ENCODE assay signal across 20 cellular contexts in the genomic region with DNA sequence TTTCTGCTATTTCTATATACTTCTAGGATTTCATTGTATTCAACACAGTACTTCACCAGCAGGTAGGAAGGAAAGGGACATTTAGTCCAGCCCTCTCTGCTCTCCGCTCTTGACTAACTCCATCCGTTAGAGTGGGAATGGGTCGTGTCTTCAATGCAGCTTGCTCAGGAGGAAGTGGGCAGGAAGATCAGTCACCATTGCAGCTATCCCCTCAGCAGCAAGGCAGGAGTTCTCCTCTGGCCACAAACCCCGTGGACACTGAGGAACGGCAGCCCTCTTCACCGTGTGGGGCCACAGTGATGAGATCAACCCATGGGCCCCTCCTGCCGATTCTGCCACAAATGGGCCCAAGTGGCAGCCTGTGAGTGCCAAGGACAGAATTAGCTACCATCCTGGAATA. TPM values are rescaled to one million over a fixed set of nuclear protein-coding genes. Genes with fewer than 3 reads are reported as not detected.
DNase-seq lines count a peak whose midpoint lies in the region; ATAC-seq and TF ChIP-seq lines count a peak whose summit lies in the region.
"Had no signal": no experiment of that assay in that cellular context is flagged by ENCODE, and none has a peak within 500 bp of the region (broad histone marks: within the 10 kb centered on the region; RNA-seq: fewer than 3 reads in every experiment).

No MANE protein-coding gene starts in this region.

- no peaks in the 10 kb centered on the region for H3K9me2 ChIP-seq in Loucy (replicated peaks; ENCODE audit: low read depth, low read length)
- H3K9me2 ChIP-seq: SK-N-SH had no signal

- TF ChIP-seq CTCF in Loucy (conservative IDR thresholded peaks at IDR 0.05; ENCODE audit: low read length): no peak
- no peak for TF ChIP-seq CTCF in upper lobe of right lung (IDR thresholded peaks at IDR 0.05)
- TF ChIP-seq CTCF in smooth muscle cell (IDR thresholded peaks at IDR 0.05; ENCODE audit: borderline replicate concordance, insufficient read depth, poor library complexity, severe bottlenecking): no peak

- WGBS in right cardiac atrium: 66% methylated on average over 7 of the region's 7 CpGs
- 79% methylated on average over 7 of the region's 7 CpGs for WGBS in smooth muscle cell (ENCODE audit: low lambda C conversion rate)

- no peaks in the 10 kb centered on the region for H4K20me1 ChIP-seq in Loucy (ENCODE audit: insufficient read depth, low read length, poor library complexity, severe bottlenecking)
- no peaks in the 10 kb centered on the region for H4K20me1 ChIP-seq in smooth muscle cell (ENCODE audit: low read depth)

- H3K4me2 ChIP-seq in Loucy (ENCODE audit: low read depth, low read length, poor library complexity, severe bottlenecking) (peak overlapping the region; percentile 18), smooth muscle cell (no peak overlapping the region)
- H3K4me2 ChIP-seq: SK-N-SH had no signal

- peaks cover 0 to 19% of the 10 kb centered on the region in 2 donors for H3K36me3 Mint-ChIP-seq in activated naive CD4-positive, alpha-beta T cell treated with anti-CD3 and anti-CD28 coated beads, Interleukin-2, amount 50 U/mL, for 72 hours
- no peaks in the 10 kb centered on the region for H3K36me3 Mint-ChIP-seq in activated naive CD8-positive, alpha-beta T cell

- intact Hi-C loops in upper lobe of right lung (cut with DNase I) (no loop called here), right cardiac atrium (cut with DNase I) (no loop called here)

- H3K27ac Mint-ChIP-seq in activated naive CD4-positive, alpha-beta T cell treated with anti-CD3 and anti-CD28 coated beads, Interleukin-2, amount 50 U/mL, for 72 hours: peak overlapping the region; percentile 48 to 53
- H3K27ac Mint-ChIP-seq in activated naive CD8-positive, alpha-beta T cell: peak overlapping the region; percentile 36

- no peak overlapping the region for H3K4me3 ChIP-seq in Loucy (ENCODE audit: low read length, poor library complexity, severe bottlenecking)
- no peak overlapping the region for H3K4me3 ChIP-seq in upper lobe of right lung
- H3K4me3 ChIP-seq in right cardiac atrium (ENCODE audit: low read length): no peak overlapping the region
- H3K4me3 ChIP-seq in smooth muscle cell: no peak overlapping the region
- H3K4me3 ChIP-seq: upper lobe of left lung had no signal

- H3K9ac ChIP-seq in Loucy (ENCODE audit: low read depth, low read length, poor library complexity, severe bottlenecking): no peak overlapping the region
- H3K9ac ChIP-seq in smooth muscle cell (ENCODE audit: low read depth): no peak overlapping the region
- H3K9ac ChIP-seq: SK-N-SH had no signal

- H3F3A ChIP-seq in Loucy (ENCODE audit: low read depth): no peaks in the 10 kb centered on the region
- no peaks in the 10 kb centered on the region for H3F3A ChIP-seq in smooth muscle cell (ENCODE audit: low read depth)

- H3K9me3 ChIP-seq in Loucy (ENCODE audit: insufficient read depth, low read depth, low read length) (0 out of 2 replicates have a peak, but pooled peaks cover 4% of the 10 kb centered on the region), upper lobe of right lung (no peaks in the 10 kb centered on the region), right cardiac atrium (ENCODE audit: control insufficient read depth, low read length) (no peaks in the 10 kb centered on the region), smooth muscle cell (replicated peaks; ENCODE audit: low read depth) (no peaks in the 10 kb centered on the region)
- H3K9me3 ChIP-seq: Caco-2, SK-N-SH, upper lobe of left lung had no signal

- peak in 1 of 2 donors; percentile 47 for ATAC-seq in activated naive CD4-positive, alpha-beta T cell treated with anti-CD3 and anti-CD28 coated beads, Interleukin-2, amount 50 U/mL, for 72 hours
- ATAC-seq in upper lobe of right lung: peak; percentile 46
- ATAC-seq in right cardiac atrium: no peak
- ATAC-seq: esophagus mucosa had no signal

- H3K27me3 Mint-ChIP-seq in activated naive CD8-positive, alpha-beta T cell: no peaks in the 10 kb centered on the region

- H3K4me3 Mint-ChIP-seq in activated naive CD8-positive, alpha-beta T cell: peak overlapping the region; percentile 32
- H3K4me3 Mint-ChIP-seq: activated T-cell treated with anti-CD3 and anti-CD28 coated beads, Interleukin-2, amount 50 U/mL, for 4 hours had no signal

- H3K4me1 Mint-ChIP-seq in activated naive CD8-positive, alpha-beta T cell (ENCODE audit: low read depth): peaks cover 76% of the 10 kb centered on the region

- H2AFZ ChIP-seq in Loucy (ENCODE audit: low read length): peak overlapping the region; percentile 2; the same call in 1 of the 2 replicates
- H2AFZ ChIP-seq in smooth muscle cell (ENCODE audit: low read depth): no peak overlapping the region

- peaks cover 40% of the 10 kb centered on the region for H3K4me1 ChIP-seq in Loucy (ENCODE audit: insufficient read depth, low read length, poor library complexity, severe bottlenecking)
- H3K4me1 ChIP-seq in upper lobe of right lung: no peaks in the 10 kb centered on the region
- no peaks in the 10 kb centered on the region for H3K4me1 ChIP-seq in right cardiac atrium (ENCODE audit: control insufficient read depth, insufficient read depth, low read length)
- no peaks in the 10 kb centered on the region for H3K4me1 ChIP-seq in smooth muscle cell (ENCODE audit: low read depth)
- H3K4me1 ChIP-seq: Caco-2, upper lobe of left lung had no signal

- peaks cover 0 to 6% of the 10 kb centered on the region in 2 donors for H3K9me3 Mint-ChIP-seq in activated naive CD4-positive, alpha-beta T cell treated with anti-CD3 and anti-CD28 coated beads, Interleukin-2, amount 50 U/mL, for 72 hours
- H3K9me3 Mint-ChIP-seq in activated naive CD8-positive, alpha-beta T cell (ENCODE audit: low read depth): peaks cover 3% of the 10 kb centered on the region
- H3K9me3 Mint-ChIP-seq: activated T-cell treated with anti-CD3 and anti-CD28 coated beads, Interleukin-2, amount 50 U/mL, for 4 hours had no signal

- H3K27me3 ChIP-seq in Loucy (ENCODE audit: insufficient read depth, low read length, poor library complexity, severe bottlenecking) (no peaks in the 10 kb centered on the region), upper lobe of right lung (no peaks in the 10 kb centered on the region), right cardiac atrium (ENCODE audit: control insufficient read depth, insufficient read depth) (no peaks in the 10 kb centered on the region), smooth muscle cell (ENCODE audit: low read depth) (peaks cover 15% of the 10 kb centered on the region)
- H3K27me3 ChIP-seq: upper lobe of left lung had no signal

- no peak for DNase-seq in activated naive CD4-positive, alpha-beta T cell treated with anti-CD3 and anti-CD28 coated beads, Interleukin-2, amount 50 U/mL, for 72 hours (ENCODE audit: low spot score in 2 of 2)
- DNase-seq in activated naive CD4-positive, alpha-beta T cell treated with Interleukin-2 at 50 U/mL for 16 hours: no peak
- DNase-seq in upper lobe of right lung (no peak), right cardiac atrium (no peak), smooth muscle cell (lab: John Stamatoyannopoulos, UW; ENCODE audit: unreplicated experiment) (no peak), SHP77 (lab: John Stamatoyannopoulos, UW) (no peak)
- DNase-seq: activated CD4-positive, alpha-beta T cell treated with anti-CD3 and anti-CD28 coated beads, Interleukin-2, amount 50 U/mL, for 1 hour; activated T-cell treated with anti-CD3 and anti-CD28 coated beads, Interleukin-2, amount 50 U/mL, for 4 hours; amygdala; Caco-2; central memory CD4-positive, alpha-beta T cell; NCI-H2107; NCI-H526 treated with DMSO at 0.1 percent for 48 hours; SK-N-SH; stimulated activated CD4-positive, alpha-beta T cell treated with anti-CD3 and anti-CD28 coated beads, Interleukin-15, amount 100 ng/mL, for 24 hours; stimulated activated naive CD4-positive, alpha-beta T cell treated with Interleukin-2 at 50 U/mL for 16 hours had no signal

- no peak overlapping the region for H3K27ac ChIP-seq in upper lobe of right lung
- H3K27ac ChIP-seq in right cardiac atrium (ENCODE audit: low read length): no peak overlapping the region
- H3K27ac ChIP-seq in smooth muscle cell (ENCODE audit: low read depth): no peak overlapping the region
- H3K27ac ChIP-seq: upper lobe of left lung had no signal

- H3K79me2 ChIP-seq in Loucy (ENCODE audit: insufficient read depth, low read length): no peaks in the 10 kb centered on the region
- H3K79me2 ChIP-seq in smooth muscle cell (ENCODE audit: low read depth): no peaks in the 10 kb centered on the region

- H3K36me3 ChIP-seq in Loucy (ENCODE audit: insufficient read depth, low read length) (no peaks in the 10 kb centered on the region), upper lobe of right lung (no peaks in the 10 kb centered on the region), smooth muscle cell (ENCODE audit: low read depth) (no peaks in the 10 kb centered on the region)
- H3K36me3 ChIP-seq: upper lobe of left lung had no signal

RNA-seq across cellular contexts. Expression of gene IKZF1, which starts 30.2 kb away (rescaled TPM):
- total RNA-seq in activated naive CD4-positive, alpha-beta T cell treated with anti-CD3 and anti-CD28 coated beads, Interleukin-2, amount 50 U/mL, for 72 hours: 100 to 1,000 TPM; 208 to 327 TPM
- total RNA-seq in upper lobe of right lung (41.4 TPM), right cardiac atrium (1 to 10 TPM; 3.4 to 6.8 (median 4.2) TPM), smooth muscle cell (not detected in 2 replicates)
- polyA plus RNA-seq in right cardiac atrium (0.54 TPM), smooth muscle cell (not detected in 2 replicates)
- total RNA-seq: Caco-2 had no signal
- polyA plus RNA-seq: SK-N-SH had no signal
